ENCODE assay signal across 8 cellular contexts in the genomic region with DNA sequence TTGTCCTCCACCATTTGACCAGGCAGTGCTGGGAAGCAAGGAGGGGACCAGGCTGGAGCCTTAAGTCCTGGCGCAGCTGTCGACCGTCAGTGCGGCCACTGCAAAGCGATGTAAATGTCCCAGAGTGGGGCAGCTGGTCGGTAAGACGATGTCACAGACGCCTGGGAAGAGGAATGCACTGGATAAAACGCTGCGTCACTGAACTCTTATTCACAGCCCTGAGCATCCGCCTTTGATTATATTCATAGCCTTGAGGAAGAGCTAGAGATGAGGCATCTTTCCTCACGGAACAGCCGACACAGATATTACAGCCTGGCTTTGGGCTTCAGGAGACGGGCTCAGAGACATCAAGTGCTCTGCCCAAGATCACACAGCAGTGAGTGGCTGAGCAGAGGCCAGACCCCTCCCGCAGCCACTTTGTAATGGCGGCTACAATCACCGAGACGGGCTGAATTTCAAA. TPM values are rescaled to one million over a fixed set of nuclear protein-coding genes. Genes with fewer than 3 reads are reported as not detected.
DNase-seq lines count a peak whose midpoint lies in the region; ATAC-seq and TF ChIP-seq lines count a peak whose summit lies in the region.

No MANE protein-coding gene starts in this region.

- H3K4me3 ChIP-seq in AG04450 (ENCODE audit: low read depth, low read length) (peak overlapping the region; percentile 66), HUES64 (ENCODE audit: low read length) (peak overlapping the region; percentile 73)

- H3K4me3 Mint-ChIP-seq in chondrocyte (ENCODE audit: unreplicated experiment) (peak overlapping the region; percentile 72), naive B cell (peak overlapping the region; percentile 68 to 90 (median 84))

- no peaks in the 10 kb centered on the region for H3K9me3 Mint-ChIP-seq in chondrocyte (ENCODE audit: low read depth)
- H3K9me3 Mint-ChIP-seq in naive B cell: no peaks in the 10 kb centered on the region

- H3K27me3 Mint-ChIP-seq in chondrocyte (ENCODE audit: low read depth): peaks cover 14% of the 10 kb centered on the region
- H3K27me3 Mint-ChIP-seq in naive B cell: peaks cover 20 to 28% (median 25%) of the 10 kb centered on the region in 3 donors

- POLR2A ChIA-PET in AG04450 (lab: Yijun Ruan, JAX): no interaction called here

- no peak for DNase-seq in AG04450 (ENCODE audit: low read depth, low spot score)
- DNase-seq in chondrocyte (ENCODE audit: low spot score): no peak
- DNase-seq in naive B cell: no peak
- no peak for DNase-seq in amniotic stem cell (lab: John Stamatoyannopoulos, UW)
- no peak for DNase-seq in activated gamma-delta T cell (lab: John Stamatoyannopoulos, UW)
- no peak for DNase-seq in activated CD4-positive, alpha-beta T cell treated with anti-CD3 and anti-CD28 coated beads for 1 hour

- H3K36me3 Mint-ChIP-seq in chondrocyte (ENCODE audit: low read depth): no peaks in the 10 kb centered on the region
- no peaks in the 10 kb centered on the region for H3K36me3 Mint-ChIP-seq in naive B cell

- no peak for TF ChIP-seq CTCF in AG04450 (IDR thresholded peaks at IDR 0.05; ENCODE audit: low read depth, low read length)
- TF ChIP-seq CTCF in chondrocyte (IDR thresholded peaks at IDR 0.05): no peak

- H3K4me1 ChIP-seq in HUES64 (ENCODE audit: insufficient read depth, low read length): peaks cover 6% of the 10 kb centered on the region; the same call in 1 of the 2 replicates

- H3K4me1 Mint-ChIP-seq in chondrocyte (ENCODE audit: low read depth) (peaks cover 29% of the 10 kb centered on the region), naive B cell (peaks cover 4 to 9% (median 5%) of the 10 kb centered on the region in 3 donors)

- no peak for ATAC-seq in naive B cell (ENCODE audit: low read depth in 2 of 2)
- ATAC-seq in GM19351 (IDR thresholded peaks at IDR 0.05; ENCODE audit: unreplicated experiment): no peak

- H3K27ac Mint-ChIP-seq in chondrocyte (ENCODE audit: unreplicated experiment): peak overlapping the region; percentile 81
- peak overlapping the region in 1 of 6 donors; percentile 44 for H3K27ac Mint-ChIP-seq in naive B cell

- H3K9me3 ChIP-seq in AG04450 (ENCODE audit: control insufficient read depth, insufficient read depth, low read length) (no peaks in the 10 kb centered on the region), HUES64 (ENCODE audit: insufficient read depth, low read depth, low read length) (no peaks in the 10 kb centered on the region)

- CTCF ChIA-PET in AG04450 (lab: Charles Lee): interaction anchor here (0.6 to 3.8 kb wide), 21 partner anchors 9 to 1130 kb away, joined by 3 to 35 read pairs (median 8); partner anchors contain the start of gene TUBGCP3

- 71% methylated on average over 18 of the region's 18 CpGs for WGBS in HUES64

- no peaks in the 10 kb centered on the region for H3K36me3 ChIP-seq in HUES64 (ENCODE audit: insufficient read depth, low read length)

- no peak overlapping the region for H3K27ac ChIP-seq in AG04450 (ENCODE audit: low read depth, low read length)
- H3K27ac ChIP-seq in HUES64 (ENCODE audit: low read depth, low read length): peak overlapping the region; percentile 74

- peak overlapping the region; percentile 90 for H3K9ac ChIP-seq in HUES64 (ENCODE audit: low read depth, low read length)

- H3K27me3 ChIP-seq in AG04450 (ENCODE audit: control insufficient read depth, insufficient read depth, low read length): peaks cover 12% of the 10 kb centered on the region
- no peaks in the 10 kb centered on the region for H3K27me3 ChIP-seq in HUES64 (ENCODE audit: insufficient read depth, low read length)

RNA-seq across cellular contexts. Expression of gene TUBGCP3, which starts 17.6 kb away (rescaled TPM):
- polyA plus RNA-seq in AG04450 (2011; rRNA removed) (11.3 and 11.8 TPM in 2 replicates), naive B cell (ENCODE audit: low read depth in 6 of 6) (10 to 100 TPM; 13.3 to 24.4 (median 16.5) TPM)
- polyA minus RNA-seq in AG04450 (2011; rRNA and poly(A)+ RNA removed): 25.1 and 26.4 TPM in 2 replicates
- 19.4 TPM for polyA plus RNA-seq in HUES64 (2013, experiment 1 of 2)
- polyA plus RNA-seq in HUES64 (2013, experiment 2 of 2): 23.6 TPM
- 16.3 to 32.4 TPM (median 18.5 TPM) in 3 replicates for total RNA-seq in chondrocyte
